ENCODE assay signal across 15 cellular contexts in genomic region chr10:17202506-17202905, GRCh38. TPM values are rescaled to one million over a fixed set of nuclear protein-coding genes. Genes with fewer than 3 reads are reported as not detected.
DNase-seq lines count a peak whose midpoint lies in the region; ATAC-seq and TF ChIP-seq lines count a peak whose summit lies in the region.
"Had no signal": no experiment of that assay in that cellular context is flagged by ENCODE, and none has a peak within 500 bp of the region (broad histone marks: within the 10 kb centered on the region; RNA-seq: fewer than 3 reads in every experiment).

No MANE protein-coding gene starts in this region.

- no peaks in the 10 kb centered on the region for H3K9me3 ChIP-seq in HCT116 (ENCODE audit: control insufficient read depth in 1 of 2, insufficient read depth in 1 of 2, low read depth in 1 of 2, low read length in 2 of 2)
- H3K9me3 ChIP-seq in T-helper 17 cell (ENCODE audit: control insufficient read depth, low read length, poor library complexity, severe bottlenecking) = no peaks in the 10 kb centered on the region
- H3K9me3 ChIP-seq in iPS-20b (ENCODE audit: insufficient read depth, low read depth, low read length) = no peaks in the 10 kb centered on the region
- H3K9me3 ChIP-seq: left lung had no signal

- H3K4me3 ChIP-seq in HCT116 (replicated peaks in 1 of 2; ENCODE audit: low read depth in 1 of 2, low read length in 2 of 2) = no peak overlapping the region
- 0 out of 2 replicates have a peak overlapping the region, but pooled peaks have one; percentile 91 for H3K4me3 ChIP-seq in iPS-20b (ENCODE audit: low read length)

- no TSS peak for BruUV-seq in HCT116 (replicated peaks; lab: Mats Ljungman, UMichigan)

- no peak for TF ChIP-seq RAD21 in HCT116 (IDR thresholded peaks at IDR 0.05; ENCODE audit: low read depth)

- TF ChIP-seq POLR2A in HCT116 (IDR thresholded peaks at IDR 0.05; ENCODE audit: borderline replicate concordance, extremely low read depth, insufficient read depth, insufficient read length) = no peak

- H3K27ac ChIP-seq in HCT116 (ENCODE audit: low read depth, low read length) (no peak overlapping the region), iPS-20b (ENCODE audit: low read length) (peak overlapping the region; percentile 80)

- DNase-seq in HCT116 (ENCODE audit: low read depth, low spot score) (no peak), T-helper 17 cell (no peak), HPDE6-E6E7 (ENCODE audit: extremely low spot score) (no peak), ureter (ENCODE audit: low spot score) (no peak), A172 (ENCODE audit: low spot score) (no peak)
- DNase-seq in stimulated activated effector memory CD8-positive, alpha-beta T cell treated with anti-CD3 and anti-CD28 coated beads, Interleukin-12 subunit alpha, Interleukin-12 subunit beta, amount 100 ng/mL, for 72 hours (ENCODE audit: low spot score in 2 of 2) = no peak
- DNase-seq: amniotic stem cell; glutamatergic neuron; left lung; NCI-H446; posterior cingulate gyrus; RPMI8226; stimulated activated naive CD4-positive, alpha-beta T cell; T-helper 9 cell had no signal

- no peaks in the 10 kb centered on the region for H3K9me2 ChIP-seq in HCT116 (ENCODE audit: insufficient read depth)

- H2AFZ ChIP-seq in HCT116 (ENCODE audit: low read depth, low read length, poor library complexity, severe bottlenecking) = peak overlapping the region; percentile 34

- H3K27me3 ChIP-seq in HCT116 (ENCODE audit: insufficient read depth, low read length) (no peaks in the 10 kb centered on the region), iPS-20b (ENCODE audit: insufficient read depth, low read length) (no peaks in the 10 kb centered on the region)
- H3K27me3 ChIP-seq: left lung had no signal

- peak overlapping the region; percentile 99 for H3K27ac Mint-ChIP-seq in T-helper 17 cell
- peak overlapping the region; percentile 99 for H3K27ac Mint-ChIP-seq in stimulated activated effector memory CD8-positive, alpha-beta T cell treated with anti-CD3 and anti-CD28 coated beads, Interleukin-12 subunit alpha, Interleukin-12 subunit beta, amount 100 ng/mL, for 72 hours

- peaks cover 5 to 14% of the 10 kb centered on the region in 2 experiments for H3K4me1 ChIP-seq in HCT116 (ENCODE audit: control insufficient read depth in 1 of 2, insufficient read depth in 2 of 2, low read length in 2 of 2)
- H3K4me1 ChIP-seq in iPS-20b (ENCODE audit: insufficient read depth, low read length) = peaks cover 41% of the 10 kb centered on the region

- no peaks in the 10 kb centered on the region for H3K9me3 Mint-ChIP-seq in stimulated activated effector memory CD8-positive, alpha-beta T cell treated with anti-CD3 and anti-CD28 coated beads, Interleukin-12 subunit alpha, Interleukin-12 subunit beta, amount 100 ng/mL, for 72 hours

- H3K36me3 ChIP-seq in HCT116 (ENCODE audit: control insufficient read depth in 1 of 2, insufficient read depth in 2 of 2, low read length in 2 of 2) (no peaks in the 10 kb centered on the region), iPS-20b (ENCODE audit: insufficient read depth, low read depth, low read length) (no peaks in the 10 kb centered on the region)
- H3K36me3 ChIP-seq: left lung had no signal

- H3K4me2 ChIP-seq in HCT116 (ENCODE audit: low read length) = no peak overlapping the region

- H4K20me1 ChIP-seq in HCT116 (ENCODE audit: insufficient read depth) = no peaks in the 10 kb centered on the region

- H3K27me3 Mint-ChIP-seq in T-helper 17 cell = no peaks in the 10 kb centered on the region

- ATAC-seq in HCT116 (no peak), T-helper 17 cell (no peak)
- no peak for ATAC-seq in stimulated activated effector memory CD8-positive, alpha-beta T cell treated with anti-CD3 and anti-CD28 coated beads, Interleukin-12 subunit alpha, Interleukin-12 subunit beta, amount 100 ng/mL, for 72 hours
- ATAC-seq: left lung had no signal

- H3K9ac ChIP-seq in HCT116 (ENCODE audit: low read length) = no peak overlapping the region
- peak overlapping the region; percentile 88; the same call in 1 of the 2 replicates for H3K9ac ChIP-seq in iPS-20b (ENCODE audit: low read depth, low read length)

- peaks cover 3% of the 10 kb centered on the region for H3K36me3 Mint-ChIP-seq in T-helper 17 cell (ENCODE audit: low read depth)
- peaks cover 11% of the 10 kb centered on the region for H3K36me3 Mint-ChIP-seq in stimulated activated effector memory CD8-positive, alpha-beta T cell treated with anti-CD3 and anti-CD28 coated beads, Interleukin-12 subunit alpha, Interleukin-12 subunit beta, amount 100 ng/mL, for 72 hours

- RAD21 ChIA-PET in HCT116 (lab: Charles Lee; ENCODE audit: low non-redundant PET in 1 of 2, low total read pairs in 2 of 2, uncharacterized antibody in 2 of 2, unreplicated experiment in 2 of 2) = no interaction called here

- intact Hi-C loops in HCT116 (cut with micrococcal nuclease) = no loop called here

- H3K4me1 Mint-ChIP-seq in T-helper 17 cell = peaks cover 43% of the 10 kb centered on the region
- peaks cover 45% of the 10 kb centered on the region for H3K4me1 Mint-ChIP-seq in stimulated activated effector memory CD8-positive, alpha-beta T cell treated with anti-CD3 and anti-CD28 coated beads, Interleukin-12 subunit alpha, Interleukin-12 subunit beta, amount 100 ng/mL, for 72 hours

- POLR2A ChIA-PET in HCT116 (lab: Charles Lee) = no interaction called here

- no peak overlapping the region for H3K4me3 Mint-ChIP-seq in T-helper 17 cell
- no peak overlapping the region for H3K4me3 Mint-ChIP-seq in stimulated activated effector memory CD8-positive, alpha-beta T cell treated with anti-CD3 and anti-CD28 coated beads, Interleukin-12 subunit alpha, Interleukin-12 subunit beta, amount 100 ng/mL, for 72 hours

- TF ChIP-seq CTCF in HCT116 (IDR thresholded peaks at IDR 0.05 in 2 of 3, conservative IDR thresholded peaks at IDR 0.05 in 1 of 3; ENCODE audit: borderline replicate concordance in 1 of 3, insufficient read depth in 1 of 3, low read depth in 2 of 3, low read length in 2 of 3) = no peak

- CTCF ChIA-PET in HCT116 (lab: Charles Lee) = no interaction called here

- H3K79me2 ChIP-seq in HCT116 (ENCODE audit: insufficient read depth, low read length) = 0 out of 2 replicates have a peak, but pooled peaks cover 3% of the 10 kb centered on the region

TF ChIP-seq in HCT116, 20 proteins besides CTCF, POLR2A, EP300 and RAD21 (continues in another document):
- TF ChIP-seq SP1 (IDR thresholded peaks at IDR 0.05; ENCODE audit: low read depth) = no peak
- TF ChIP-seq YY1 (IDR thresholded peaks at IDR 0.05; ENCODE audit: extremely low read depth, insufficient replicate concordance, low read depth, low read length) = no peak
- no peak for TF ChIP-seq REST (IDR thresholded peaks at IDR 0.05; ENCODE audit: low read depth)
- no peak for TF ChIP-seq ZFX (IDR thresholded peaks at IDR 0.05)
- no peak for TF ChIP-seq EZH2 (IDR thresholded peaks at IDR 0.05)
- TF ChIP-seq ELF1 (IDR thresholded peaks at IDR 0.05; ENCODE audit: borderline replicate concordance, low read depth) = no peak
- TF ChIP-seq, protein P1, sequence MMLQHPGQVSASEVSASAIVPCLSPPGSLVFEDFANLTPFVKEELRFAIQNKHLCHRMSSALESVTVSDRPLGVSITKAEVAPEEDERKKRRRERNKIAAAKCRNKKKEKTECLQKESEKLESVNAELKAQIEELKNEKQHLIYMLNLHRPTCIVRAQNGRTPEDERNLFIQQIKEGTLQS (IDR thresholded peaks at IDR 0.05) = no peak
- TF ChIP-seq POLR2AphosphoS5 (IDR thresholded peaks at IDR 0.05; ENCODE audit: low read depth, low read length) = no peak

RNA-seq across cellular contexts. Expression of gene TRDMT1, which starts 1.0 kb away (rescaled TPM):
- 8.6 TPM for total RNA-seq in HCT116 (2021; ENCODE audit: unreplicated experiment)
- 1.6 and 2.7 TPM in 2 replicates for polyA plus RNA-seq in HCT116 (2012)
- 10 to 100 TPM; 10.6 to 15.6 TPM for total RNA-seq in T-helper 17 cell
- total RNA-seq in ureter = 12.9 TPM
- total RNA-seq in A172 (2014; rRNA removed; shearing (Covaris generic)) = 4.3 and 5.9 TPM in 2 replicates

RNA-seq across cellular contexts. Expression of gene VIM, which starts 25.5 kb away (rescaled TPM):
- total RNA-seq in HCT116 (2021; ENCODE audit: unreplicated experiment) (7.2 TPM), T-helper 17 cell (1,000 to 10,000 TPM; 1,558 to 2,042 TPM), ureter (569 TPM)
- polyA plus RNA-seq in HCT116 (2012) = 0.90 and 1.8 TPM in 2 replicates
- total RNA-seq in A172 (2014; rRNA removed; shearing (Covaris generic)) = 4,251 and 5,299 TPM in 2 replicates

Comparison
In these comparisons a context has a peak if more than half of its experiments do, and no peak if none do; other contexts are left out.
1. RNA of gene VIM, which starts 25.5 kb away (total RNA-seq): 4,251 to 5,299 TPM in A172, 1,558 to 2,042 TPM in T-helper 17 cell and 569 TPM in ureter (single experiment); 7.2 TPM in HCT116 (single experiment); every median in the first group is over 10 times any median in the second.